Comparison of ENCODE assay signal across 28 cellular contexts in the genomic region with DNA sequence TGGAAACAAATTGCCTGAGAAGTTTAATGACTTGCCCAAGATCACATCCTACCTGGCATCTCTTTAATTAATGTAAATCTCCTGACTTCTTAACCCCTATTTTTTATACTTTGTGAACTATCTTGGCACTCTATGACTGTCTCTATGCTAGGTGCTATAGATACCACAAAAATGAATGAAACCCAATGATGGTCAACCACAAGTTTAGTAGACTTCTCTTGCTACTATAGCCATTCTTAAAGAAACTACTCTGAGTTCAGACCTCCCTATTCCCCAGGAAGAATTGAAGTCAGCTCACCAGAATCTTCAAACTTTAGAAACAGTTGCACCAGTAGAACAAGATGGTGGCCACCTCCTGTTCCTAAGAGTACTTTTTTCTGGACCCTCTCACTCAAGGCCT.
"Had no signal": no experiment of that assay in that cellular context is flagged by ENCODE, and none has a peak within 500 bp of the region (broad histone marks: within the 10 kb centered on the region; RNA-seq: fewer than 3 reads in every experiment).

No MANE protein-coding gene starts in this region.

- H3K27ac Mint-ChIP-seq: stimulated activated effector memory CD8-positive, alpha-beta T cell treated with anti-CD3 and anti-CD28 coated beads, Interleukin-12 subunit alpha, Interleukin-12 subunit beta, amount 100 ng/mL, for 72 hours; stimulated activated memory B cell treated with anti-CD40 and anti-IgM and Interleukin-4, amounts not matched to agents 10 μg/mL and 1 μg/mL and 100 μg/mL, for 72 hours; stimulated activated naive B cell treated with anti-CD40 and anti-IgM and Interleukin-4, amounts not matched to agents 10 μg/mL and 1 μg/mL and 100 μg/mL, for 72 hours; stimulated activated naive CD8-positive, alpha-beta T cell treated with anti-CD3 and anti-CD28 coated beads, Interleukin-15, amount 100 ng/mL, for 72 hours; stimulated activated naive CD8-positive, alpha-beta T cell treated with anti-CD3 and anti-CD28 coated beads, Interleukin-15, Interleukin-2, amounts not matched to agents 100 ng/mL and 50 ng/mL, for 24 hours; type B pancreatic cell had no signal

- H3K4me3 Mint-ChIP-seq: stimulated activated effector memory CD8-positive, alpha-beta T cell treated with anti-CD3 and anti-CD28 coated beads, Interleukin-12 subunit alpha, Interleukin-12 subunit beta, amount 100 ng/mL, for 72 hours; stimulated activated memory B cell treated with anti-CD40 and anti-IgM and Interleukin-4, amounts not matched to agents 10 μg/mL and 1 μg/mL and 100 μg/mL, for 72 hours; stimulated activated naive B cell treated with anti-CD40 and anti-IgM and Interleukin-4, amounts not matched to agents 10 μg/mL and 1 μg/mL and 100 μg/mL, for 72 hours; stimulated activated naive CD8-positive, alpha-beta T cell treated with anti-CD3 and anti-CD28 coated beads, Interleukin-15, amount 100 ng/mL, for 72 hours; stimulated activated naive CD8-positive, alpha-beta T cell treated with anti-CD3 and anti-CD28 coated beads, Interleukin-15, Interleukin-2, amounts not matched to agents 100 ng/mL and 50 ng/mL, for 24 hours; type B pancreatic cell had no signal

- H3K4me1 ChIP-seq: stomach, suprapubic skin, thyroid gland, tibial nerve, transverse colon, upper lobe of left lung, upper lobe of right lung, uterus, vagina had no signal

- H3K27me3 Mint-ChIP-seq: stimulated activated memory B cell treated with anti-CD40 and anti-IgM and Interleukin-4, amounts not matched to agents 10 μg/mL and 1 μg/mL and 100 μg/mL, for 72 hours; stimulated activated naive B cell treated with anti-CD40 and anti-IgM and Interleukin-4, amounts not matched to agents 10 μg/mL and 1 μg/mL and 100 μg/mL, for 72 hours; stimulated activated naive CD8-positive, alpha-beta T cell treated with anti-CD3 and anti-CD28 coated beads, Interleukin-15, Interleukin-2, amounts not matched to agents 100 ng/mL and 50 ng/mL, for 24 hours had no signal

- H3K4me1 Mint-ChIP-seq: stimulated activated effector memory CD8-positive, alpha-beta T cell treated with anti-CD3 and anti-CD28 coated beads, Interleukin-12 subunit alpha, Interleukin-12 subunit beta, amount 100 ng/mL, for 72 hours; stimulated activated memory B cell treated with anti-CD40 and anti-IgM and Interleukin-4, amounts not matched to agents 10 μg/mL and 1 μg/mL and 100 μg/mL, for 72 hours; stimulated activated naive B cell treated with anti-CD40 and anti-IgM and Interleukin-4, amounts not matched to agents 10 μg/mL and 1 μg/mL and 100 μg/mL, for 72 hours; stimulated activated naive CD8-positive, alpha-beta T cell treated with anti-CD3 and anti-CD28 coated beads, Interleukin-15, amount 100 ng/mL, for 72 hours had no signal

- H3K27me3 ChIP-seq: stomach, suprapubic skin, testis, thyroid gland, tibial artery, tibial nerve, transverse colon, upper lobe of left lung, upper lobe of right lung, uterus, vagina had no signal

- DNase-seq: stimulated activated CD4-positive, alpha-beta T cell treated with anti-CD3 and anti-CD28 coated beads, Interleukin-2, amount 100 ng/mL, for 48 hours; stimulated activated CD4-positive, alpha-beta T cell treated with anti-CD3 and anti-CD28 coated beads, Interleukin-4, amount 100 ng/mL, for 1 hour; stimulated activated CD4-positive, alpha-beta T cell treated with anti-CD3 and anti-CD28 coated beads, Interleukin-4, amount 100 ng/mL, for 24 hours; stimulated activated CD4-positive, alpha-beta T cell treated with anti-CD3 and anti-CD28 coated beads, Interleukin-4, amount 100 ng/mL, for 4 hours; stimulated activated CD8-positive, alpha-beta memory T cell treated with anti-CD3 and anti-CD28 coated beads, Interleukin-4, amount 100 ng/mL, for 48 hours; stimulated activated naive B cell treated with anti-CD40 and anti-IgM and Interleukin-4, amounts not matched to agents 10 μg/mL and 1 μg/mL and 100 μg/mL, for 72 hours; stimulated activated naive CD4-positive, alpha-beta T cell; stimulated activated naive CD4-positive, alpha-beta T cell treated with Interleukin-2 at 50 U/mL for 16 hours; stimulated activated naive CD8-positive, alpha-beta T cell treated with anti-CD3 and anti-CD28 coated beads, Interleukin-15, amount 100 ng/mL, for 72 hours; stimulated activated naive CD8-positive, alpha-beta T cell treated with anti-CD3 and anti-CD28 coated beads, Interleukin-15, Interleukin-2, amounts not matched to agents 100 U/mL and 50 U/mL, for 24 hours; stomach; substantia nigra; testis; thyroid gland; tibial artery; transverse colon; trophoblast cell; upper lobe of left lung; upper lobe of right lung; uterus had no signal

- H3K9me3 Mint-ChIP-seq: stimulated activated effector memory CD8-positive, alpha-beta T cell treated with anti-CD3 and anti-CD28 coated beads, Interleukin-12 subunit alpha, Interleukin-12 subunit beta, amount 100 ng/mL, for 72 hours; stimulated activated memory B cell treated with anti-CD40 and anti-IgM and Interleukin-4, amounts not matched to agents 10 μg/mL and 1 μg/mL and 100 μg/mL, for 72 hours; stimulated activated naive CD8-positive, alpha-beta T cell treated with anti-CD3 and anti-CD28 coated beads, Interleukin-15, amount 100 ng/mL, for 72 hours; stimulated activated naive CD8-positive, alpha-beta T cell treated with anti-CD3 and anti-CD28 coated beads, Interleukin-15, Interleukin-2, amounts not matched to agents 100 ng/mL and 50 ng/mL, for 24 hours; type B pancreatic cell had no signal

- H3K36me3 ChIP-seq: stomach, suprapubic skin, thoracic aorta, thyroid gland, tibial artery, tibial nerve, transverse colon, upper lobe of left lung, upper lobe of right lung, uterus, vagina had no signal

- H3K36me3 Mint-ChIP-seq: stimulated activated effector memory CD8-positive, alpha-beta T cell treated with anti-CD3 and anti-CD28 coated beads, Interleukin-12 subunit alpha, Interleukin-12 subunit beta, amount 100 ng/mL, for 72 hours; stimulated activated memory B cell treated with anti-CD40 and anti-IgM and Interleukin-4, amounts not matched to agents 10 μg/mL and 1 μg/mL and 100 μg/mL, for 72 hours; stimulated activated naive B cell treated with anti-CD40 and anti-IgM and Interleukin-4, amounts not matched to agents 10 μg/mL and 1 μg/mL and 100 μg/mL, for 72 hours; type B pancreatic cell had no signal

- H3K9me3 ChIP-seq: stomach, suprapubic skin, testis, thoracic aorta, thyroid gland, tibial artery, tibial nerve, transverse colon, upper lobe of left lung, upper lobe of right lung, uterus, vagina had no signal

- H3K4me3 ChIP-seq: stomach, suprapubic skin, testis, thoracic aorta, thyroid gland, tibial artery, tibial nerve, transverse colon, upper lobe of left lung, upper lobe of right lung, uterus, vagina had no signal

- ATAC-seq: stimulated activated effector memory CD8-positive, alpha-beta T cell treated with anti-CD3 and anti-CD28 coated beads, Interleukin-12 subunit alpha, Interleukin-12 subunit beta, amount 100 ng/mL, for 72 hours; stimulated activated memory B cell treated with anti-CD40 and anti-IgM and Interleukin-4, amounts not matched to agents 10 μg/mL and 1 μg/mL and 100 μg/mL, for 72 hours; stimulated activated naive B cell treated with anti-CD40 and anti-IgM and Interleukin-4, amounts not matched to agents 10 μg/mL and 1 μg/mL and 100 μg/mL, for 72 hours; stimulated activated naive CD8-positive, alpha-beta T cell treated with anti-CD3 and anti-CD28 coated beads, Interleukin-15, amount 100 ng/mL, for 72 hours; stimulated activated naive CD8-positive, alpha-beta T cell treated with anti-CD3 and anti-CD28 coated beads, Interleukin-15, Interleukin-2, amounts not matched to agents 100 U/mL and 50 U/mL, for 24 hours; upper lobe of right lung had no signal

- H3K27ac ChIP-seq: stomach, suprapubic skin, testis, thoracic aorta, thyroid gland, tibial artery, tibial nerve, transverse colon, upper lobe of left lung, upper lobe of right lung, uterus, vagina had no signal
